ENCODE assay signal across 18 cellular contexts in the genomic region with DNA sequence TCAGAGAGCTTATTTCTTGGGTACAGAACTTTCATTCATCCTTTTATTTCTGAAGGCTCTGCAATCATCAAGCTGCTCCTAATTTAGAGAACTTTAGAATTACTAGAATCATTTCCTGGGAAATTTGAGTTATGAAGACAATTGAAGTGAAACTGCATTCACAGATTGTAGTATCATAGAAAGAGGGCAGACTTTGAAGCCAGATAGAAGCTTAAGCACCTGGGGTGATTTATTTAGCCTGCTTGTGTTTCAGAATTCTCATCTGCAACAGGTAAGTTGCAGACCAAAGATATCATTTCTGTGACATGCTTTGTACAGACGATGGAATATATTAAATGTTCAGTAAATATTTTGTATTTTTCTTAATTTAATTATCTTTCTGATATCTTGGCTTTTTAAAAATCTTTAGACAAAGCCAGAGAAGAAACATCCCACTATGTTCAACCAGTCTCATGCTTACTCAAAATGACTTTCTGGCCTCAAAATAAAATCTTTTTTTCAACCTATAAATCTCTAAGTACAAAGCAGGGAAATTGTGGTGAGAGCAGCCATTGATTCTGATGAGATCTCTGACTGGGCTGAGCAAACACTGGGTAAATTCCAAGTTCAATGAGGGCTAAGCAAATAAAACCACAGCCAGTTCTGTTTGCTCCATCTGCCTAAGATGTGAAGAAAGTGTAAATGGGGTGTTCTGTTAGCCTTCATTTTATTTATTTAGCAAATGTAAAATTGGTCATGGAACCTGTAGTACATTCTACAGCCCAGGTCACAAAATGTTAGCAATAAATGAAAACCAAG.
DNase-seq lines count a peak whose midpoint lies in the region; ATAC-seq and TF ChIP-seq lines count a peak whose summit lies in the region.
"Had no signal": no experiment of that assay in that cellular context is flagged by ENCODE, and none has a peak within 500 bp of the region (broad histone marks: within the 10 kb centered on the region; RNA-seq: fewer than 3 reads in every experiment).

No MANE protein-coding gene starts in this region.

- no peak overlapping the region for H3K4me3 ChIP-seq in liver (ENCODE audit: low read depth in 1 of 3, low read length in 3 of 3)
- H3K4me3 ChIP-seq: GM23248, SJSA1 had no signal

- ATAC-seq in left colon (no peak), HG02588 (IDR thresholded peaks at IDR 0.05; ENCODE audit: unreplicated experiment) (no peak), GM18519 (IDR thresholded peaks at IDR 0.05; ENCODE audit: low FRiP score, unreplicated experiment) (no peak), left cardiac atrium (no peak)
- ATAC-seq: HCT116 had no signal

- peak; percentile 7 for DNase-seq in HuH-7 (ENCODE audit: low spot score)
- DNase-seq in NCI-H1092 treated with DMSO at 0.1 percent for 48 hours (lab: John Stamatoyannopoulos, UW): peak; percentile 74
- peak; percentile 2 for DNase-seq in astrocyte of the hippocampus (ENCODE audit: low read depth, low spot score)
- no peak for DNase-seq in left colon
- no peak for DNase-seq in left cardiac atrium
- DNase-seq: COR-L47, DMS153, GM23248, NCI-H1105 treated with DMSO at 0.1 percent for 48 hours, NCI-H1930, OCI-M1, SW 1271 had no signal

- intact Hi-C loops in left colon (cut with DNase I, micrococcal nuclease) (no loop called here), left cardiac atrium (cut with DNase I) (no loop called here)

- H3K36me3 ChIP-seq in liver (ENCODE audit: control insufficient read depth in 4 of 4, insufficient read depth in 3 of 4, low read depth in 1 of 4, low read length in 3 of 4): no peaks in the 10 kb centered on the region
- H3K36me3 ChIP-seq: SJSA1 had no signal

- TF ChIP-seq CTCF in liver (IDR thresholded peaks at IDR 0.05; ENCODE audit: low read depth, low read length, missing input control): no peak

- no peaks in the 10 kb centered on the region for H3K9me3 ChIP-seq in liver (ENCODE audit: control insufficient read depth in 4 of 4, low read length in 3 of 4)
- H3K9me3 ChIP-seq: SJSA1 had no signal

- no peak overlapping the region for H3K9ac ChIP-seq in liver (ENCODE audit: low read depth in 1 of 2, low read length in 2 of 2)
- H3K9ac ChIP-seq: GM23248 had no signal

- H3K27me3 ChIP-seq in liver (ENCODE audit: control insufficient read depth in 4 of 4, insufficient read depth in 4 of 4, low read length in 3 of 4): no peaks in the 10 kb centered on the region
- H3K27me3 ChIP-seq: SJSA1 had no signal

- TF ChIP-seq RAD21 in liver (IDR thresholded peaks at IDR 0.05): no peak

- no peak overlapping the region for H3K27ac ChIP-seq in liver (ENCODE audit: low read depth in 1 of 2, low read length in 2 of 2)
- H3K27ac ChIP-seq: GM23248, RWPE1, SJSA1 had no signal

- H3K4me1 ChIP-seq in liver (ENCODE audit: control insufficient read depth in 4 of 4, insufficient read depth in 4 of 4, low read length in 3 of 4): peaks cover 0 to 16% (median 12%) of the 10 kb centered on the region in 4 donors
- H3K4me1 ChIP-seq: SJSA1 had no signal

- 21% methylated on average over 1 of the region's 1 CpG for WGBS in liver

TF ChIP-seq in liver, 16 proteins besides CTCF, POLR2A, EP300 and RAD21:
- TF ChIP-seq FOXA1 (IDR thresholded peaks at IDR 0.05) (no peak), YY1 (IDR thresholded peaks at IDR 0.05) (peak; percentile 87), JUND (IDR thresholded peaks at IDR 0.05) (peak in 1 of 2 donors; percentile 40), HNF4A (conservative IDR thresholded peaks at IDR 0.05) (peak; percentile 57 to 65), FOXA2 (IDR thresholded peaks at IDR 0.05) (peak; percentile 34), NR2F2 (IDR thresholded peaks at IDR 0.05) (no peak), HNF4G (IDR thresholded peaks at IDR 0.05) (no peak), SP1 (IDR thresholded peaks at IDR 0.05) (peak; percentile 18), GABPA (IDR thresholded peaks at IDR 0.05 in 1 of 2, conservative IDR thresholded peaks at IDR 0.05 in 1 of 2) (no peak), TAF1 (conservative IDR thresholded peaks at IDR 0.05) (no peak), RXRA (IDR thresholded peaks at IDR 0.05) (peak; percentile 44 to 58), EGR1 (IDR thresholded peaks at IDR 0.05; ENCODE audit: low read depth in 2 of 2) (no peak)
- TF ChIP-seq, protein P1, sequence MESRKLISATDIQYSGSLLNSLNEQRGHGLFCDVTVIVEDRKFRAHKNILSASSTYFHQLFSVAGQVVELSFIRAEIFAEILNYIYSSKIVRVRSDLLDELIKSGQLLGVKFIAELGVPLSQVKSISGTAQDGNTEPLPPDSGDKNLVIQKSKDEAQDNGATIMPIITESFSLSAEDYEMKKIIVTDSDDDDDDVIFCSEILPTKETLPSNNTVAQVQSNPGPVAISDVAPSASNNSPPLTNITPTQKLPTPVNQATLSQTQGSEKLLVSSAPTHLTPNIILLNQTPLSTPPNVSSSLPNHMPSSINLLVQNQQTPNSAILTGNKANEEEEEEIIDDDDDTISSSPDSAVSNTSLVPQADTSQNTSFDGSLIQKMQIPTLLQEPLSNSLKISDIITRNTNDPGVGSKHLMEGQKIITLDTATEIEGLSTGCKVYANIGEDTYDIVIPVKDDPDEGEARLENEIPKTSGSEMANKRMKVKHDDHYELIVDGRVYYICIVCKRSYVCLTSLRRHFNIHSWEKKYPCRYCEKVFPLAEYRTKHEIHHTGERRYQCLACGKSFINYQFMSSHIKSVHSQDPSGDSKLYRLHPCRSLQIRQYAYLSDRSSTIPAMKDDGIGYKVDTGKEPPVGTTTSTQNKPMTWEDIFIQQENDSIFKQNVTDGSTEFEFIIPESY (IDR thresholded peaks at IDR 0.05): peak; percentile 34
- TF ChIP-seq, protein P2, sequence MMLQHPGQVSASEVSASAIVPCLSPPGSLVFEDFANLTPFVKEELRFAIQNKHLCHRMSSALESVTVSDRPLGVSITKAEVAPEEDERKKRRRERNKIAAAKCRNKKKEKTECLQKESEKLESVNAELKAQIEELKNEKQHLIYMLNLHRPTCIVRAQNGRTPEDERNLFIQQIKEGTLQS (IDR thresholded peaks at IDR 0.05): no peak
- TF ChIP-seq, protein P3, sequence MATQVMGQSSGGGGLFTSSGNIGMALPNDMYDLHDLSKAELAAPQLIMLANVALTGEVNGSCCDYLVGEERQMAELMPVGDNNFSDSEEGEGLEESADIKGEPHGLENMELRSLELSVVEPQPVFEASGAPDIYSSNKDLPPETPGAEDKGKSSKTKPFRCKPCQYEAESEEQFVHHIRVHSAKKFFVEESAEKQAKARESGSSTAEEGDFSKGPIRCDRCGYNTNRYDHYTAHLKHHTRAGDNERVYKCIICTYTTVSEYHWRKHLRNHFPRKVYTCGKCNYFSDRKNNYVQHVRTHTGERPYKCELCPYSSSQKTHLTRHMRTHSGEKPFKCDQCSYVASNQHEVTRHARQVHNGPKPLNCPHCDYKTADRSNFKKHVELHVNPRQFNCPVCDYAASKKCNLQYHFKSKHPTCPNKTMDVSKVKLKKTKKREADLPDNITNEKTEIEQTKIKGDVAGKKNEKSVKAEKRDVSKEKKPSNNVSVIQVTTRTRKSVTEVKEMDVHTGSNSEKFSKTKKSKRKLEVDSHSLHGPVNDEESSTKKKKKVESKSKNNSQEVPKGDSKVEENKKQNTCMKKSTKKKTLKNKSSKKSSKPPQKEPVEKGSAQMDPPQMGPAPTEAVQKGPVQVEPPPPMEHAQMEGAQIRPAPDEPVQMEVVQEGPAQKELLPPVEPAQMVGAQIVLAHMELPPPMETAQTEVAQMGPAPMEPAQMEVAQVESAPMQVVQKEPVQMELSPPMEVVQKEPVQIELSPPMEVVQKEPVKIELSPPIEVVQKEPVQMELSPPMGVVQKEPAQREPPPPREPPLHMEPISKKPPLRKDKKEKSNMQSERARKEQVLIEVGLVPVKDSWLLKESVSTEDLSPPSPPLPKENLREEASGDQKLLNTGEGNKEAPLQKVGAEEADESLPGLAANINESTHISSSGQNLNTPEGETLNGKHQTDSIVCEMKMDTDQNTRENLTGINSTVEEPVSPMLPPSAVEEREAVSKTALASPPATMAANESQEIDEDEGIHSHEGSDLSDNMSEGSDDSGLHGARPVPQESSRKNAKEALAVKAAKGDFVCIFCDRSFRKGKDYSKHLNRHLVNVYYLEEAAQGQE (IDR thresholded peaks at IDR 0.05): no peak
- TF ChIP-seq, protein P4, sequence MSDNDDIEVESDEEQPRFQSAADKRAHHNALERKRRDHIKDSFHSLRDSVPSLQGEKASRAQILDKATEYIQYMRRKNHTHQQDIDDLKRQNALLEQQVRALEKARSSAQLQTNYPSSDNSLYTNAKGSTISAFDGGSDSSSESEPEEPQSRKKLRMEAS (IDR thresholded peaks at IDR 0.05): no peak

Comparison
In these comparisons a context has a peak if more than half of its experiments do, and no peak if none do; other contexts are left out.
1. DNase-seq: peak in HuH-7 (single experiment), NCI-H1092 treated with DMSO at 0.1 percent for 48 hours (single experiment) and astrocyte of the hippocampus (single experiment); none in left colon (0 of 2) and left cardiac atrium (single experiment).